In genomic region chr6:135411339-135411738, GRCh38 we compare ENCODE assay signal across 13 cellular contexts.
A peak's percentile ranks its signal among the peaks of the same experiment; 100 is the strongest.
DNase-seq lines count a peak whose midpoint lies in the region; ATAC-seq, FAIRE-seq and TF ChIP-seq lines count a peak whose summit lies in the region.
"Had no signal": no experiment of that assay in that cellular context is flagged by ENCODE, and none has a peak within 500 bp of the region (broad histone marks: within the 10 kb centered on the region; RNA-seq: fewer than 3 reads in every experiment).

No MANE protein-coding gene starts in this region.

- no peak overlapping the region for H3K18ac ChIP-seq in mesenchymal stem cell (ENCODE audit: low read depth in 1 of 2, low read length in 2 of 2)

- CTCF ChIA-PET in GM12878 (lab: Yijun Ruan, JAX) = interaction anchor here (1.1 to 1.7 kb wide), 2 partner anchors 12 to 86 kb away, joined by 5 to 6 read pairs; no protein-coding TSS in a partner anchor

- no peak overlapping the region for H3K4me3 ChIP-seq in DND-41 (ENCODE audit: low read depth in 1 of 2, low read length in 2 of 2)
- H3K4me3 ChIP-seq in KMS-11 (IDR thresholded peaks at IDR 0.05; ENCODE audit: insufficient read depth, low read depth, low read length) = no peak overlapping the region
- H3K4me3 ChIP-seq in GM12878 = no peak overlapping the region
- no peak overlapping the region for H3K4me3 ChIP-seq in mesenchymal stem cell (ENCODE audit: insufficient read depth in 1 of 2, low read depth in 1 of 2, low read length in 2 of 2)
- H3K4me3 ChIP-seq: lung, right atrium auricular region, tibial nerve had no signal

- POLR2A ChIA-PET in GM12878 (lab: Charles Lee) = no interaction called here

- H3K27ac ChIP-seq in DND-41 (ENCODE audit: low read length) (no peak overlapping the region), KMS-11 (no peak overlapping the region), GM12878 (ENCODE audit: control insufficient read depth, insufficient read depth) (no peak overlapping the region), mesenchymal stem cell (ENCODE audit: low read length, poor library complexity, severe bottlenecking) (no peak overlapping the region)
- H3K27ac ChIP-seq: right atrium auricular region, tibial nerve had no signal

- no TSS peak for BruUV-seq in GM12878 (replicated peaks; lab: Mats Ljungman, UMichigan)

- peaks cover 25% of the 10 kb centered on the region for H3K36me3 Mint-ChIP-seq in activated naive CD8-positive, alpha-beta T cell treated with anti-CD3 and anti-CD28 coated beads, Interleukin-2, amount 50 U/mL, for 24 hours (ENCODE audit: low read depth)
- H3K36me3 Mint-ChIP-seq in activated CD4-positive, alpha-beta T cell treated with anti-CD3 and anti-CD28 coated beads, Interleukin-2, amount 10 ng/mL, durations not matched to agents 24 days and 14 days (ENCODE audit: low read depth) = peaks cover 47% of the 10 kb centered on the region

- no peaks in the 10 kb centered on the region for H3K27me3 Mint-ChIP-seq in activated naive CD8-positive, alpha-beta T cell treated with anti-CD3 and anti-CD28 coated beads, Interleukin-2, amount 50 U/mL, for 24 hours
- H3K27me3 Mint-ChIP-seq in activated CD4-positive, alpha-beta T cell treated with anti-CD3 and anti-CD28 coated beads, Interleukin-2, amount 10 ng/mL, durations not matched to agents 24 days and 14 days = no peaks in the 10 kb centered on the region

- H2BK12ac ChIP-seq in mesenchymal stem cell (ENCODE audit: low read length in 2 of 2) = no peak overlapping the region

- H3K79me1 ChIP-seq in mesenchymal stem cell (replicated peaks; ENCODE audit: low read length, poor library complexity, severe bottlenecking) = no peaks in the 10 kb centered on the region

- no peak overlapping the region for H4K91ac ChIP-seq in mesenchymal stem cell (ENCODE audit: low read length)

- H2BK15ac ChIP-seq in mesenchymal stem cell (ENCODE audit: low read depth, poor library complexity, severe bottlenecking) = no peak overlapping the region

- no peaks in the 10 kb centered on the region for H3K9me3 Mint-ChIP-seq in activated naive CD8-positive, alpha-beta T cell treated with anti-CD3 and anti-CD28 coated beads, Interleukin-2, amount 50 U/mL, for 24 hours
- H3K9me3 Mint-ChIP-seq in activated CD4-positive, alpha-beta T cell treated with anti-CD3 and anti-CD28 coated beads, Interleukin-2, amount 10 ng/mL, durations not matched to agents 24 days and 14 days = no peaks in the 10 kb centered on the region

- DNase-seq in DND-41 = no peak
- no peak for DNase-seq in GM12878 (ENCODE audit: low read depth, low spot score)
- DNase-seq in mesenchymal stem cell = peak; percentile 7
- DNase-seq in activated naive CD8-positive, alpha-beta T cell treated with anti-CD3 and anti-CD28 coated beads, Interleukin-2, amount 50 U/mL, for 24 hours = no peak
- no peak for DNase-seq in NCI-H1930 (lab: John Stamatoyannopoulos, UW)
- no peak for DNase-seq in activated CD4-positive, alpha-beta T cell treated with anti-CD3 and anti-CD28 coated beads, Interleukin-2, amount 10 ng/mL, durations not matched to agents 24 days and 14 days
- DNase-seq: GOT3, NCI-H1092 had no signal

- SMC1A ChIA-PET in GM12878 (lab: Charles Lee; ENCODE audit: uncharacterized antibody, unreplicated experiment) = interaction anchor here (1.4 to 3.7 kb wide), 3 partner anchors 12 to 267 kb away, joined by 3 to 20 read pairs (median 5); no protein-coding TSS in a partner anchor

- no peak for TF ChIP-seq EP300 in GM12878 (IDR thresholded peaks at IDR 0.05; ENCODE audit: borderline replicate concordance in 1 of 2, control insufficient read depth in 1 of 2, low read depth in 2 of 2, low read length in 2 of 2)

- 100% methylated on average over 2 of the region's 2 CpGs for WGBS in GM12878 (ENCODE audit: insufficient coverage, insufficient replicate concordance, low lambda C conversion rate, missing lambda C conversion rate)
- 95% methylated on average over 2 of the region's 2 CpGs for WGBS in mesenchymal stem cell

- no peak overlapping the region for H3K4ac ChIP-seq in mesenchymal stem cell (ENCODE audit: low read depth in 1 of 2, low read length in 2 of 2)

- no peak overlapping the region for H2BK120ac ChIP-seq in mesenchymal stem cell (ENCODE audit: low read depth, low read length)

- no peaks in the 10 kb centered on the region for H3K9me3 ChIP-seq in DND-41 (ENCODE audit: insufficient read depth, low read length, severe bottlenecking)
- H3K9me3 ChIP-seq in GM12878 (replicated peaks; ENCODE audit: control insufficient read depth, insufficient read depth, low read length) = no peaks in the 10 kb centered on the region
- no peaks in the 10 kb centered on the region for H3K9me3 ChIP-seq in mesenchymal stem cell (ENCODE audit: control insufficient read depth, low read length)
- H3K9me3 ChIP-seq: right atrium auricular region, tibial nerve had no signal

- no peak for TF ChIP-seq POLR2A in GM12878 (IDR thresholded peaks at IDR 0.05; ENCODE audit: low read depth, low read length)

- no peaks in the 10 kb centered on the region for H3K27me3 ChIP-seq in DND-41 (ENCODE audit: insufficient read depth, low read length, poor library complexity)
- H3K27me3 ChIP-seq in KMS-11 (ENCODE audit: insufficient read depth, low read depth) = no peaks in the 10 kb centered on the region
- H3K27me3 ChIP-seq in GM12878 (replicated peaks in 1 of 2; ENCODE audit: control insufficient read depth in 2 of 2, insufficient read depth in 2 of 2, low read length in 1 of 2) = no peaks in the 10 kb centered on the region
- H3K27me3 ChIP-seq in mesenchymal stem cell (ENCODE audit: control insufficient read depth in 1 of 2, insufficient read depth in 1 of 2, low read length in 2 of 2) = no peaks in the 10 kb centered on the region
- H3K27me3 ChIP-seq: right atrium auricular region, tibial nerve had no signal

- H2AK5ac ChIP-seq in mesenchymal stem cell (ENCODE audit: low read length, severe bottlenecking) = no peak overlapping the region

- peak; percentile 34; the same call in 1 of the 2 replicates for TF ChIP-seq RAD21 in GM12878 (IDR thresholded peaks at IDR 0.05; ENCODE audit: insufficient read depth, low read depth, low read length)

- peaks cover 5% of the 10 kb centered on the region; the same call in 1 of the 2 replicates for H3K4me1 ChIP-seq in DND-41 (ENCODE audit: insufficient read depth, low read length)
- peaks cover 14% of the 10 kb centered on the region for H3K4me1 ChIP-seq in KMS-11 (ENCODE audit: low read depth, poor library complexity, severe bottlenecking)
- H3K4me1 ChIP-seq in GM12878 (ENCODE audit: control insufficient read depth, insufficient read depth, low read length) = no peaks in the 10 kb centered on the region
- H3K4me1 ChIP-seq in mesenchymal stem cell (ENCODE audit: control insufficient read depth, insufficient read depth, low read depth, low read length) = no peaks in the 10 kb centered on the region
- H3K4me1 ChIP-seq: right atrium auricular region, tibial nerve had no signal

- H3K9ac ChIP-seq in DND-41 (ENCODE audit: low read depth, low read length) (no peak overlapping the region), KMS-11 (no peak overlapping the region), GM12878 (ENCODE audit: control insufficient read depth, insufficient read depth, low read length) (no peak overlapping the region), mesenchymal stem cell (ENCODE audit: low read length) (no peak overlapping the region)

- H3K14ac ChIP-seq in mesenchymal stem cell (ENCODE audit: low read length in 2 of 2) = no peak overlapping the region

- H3K79me2 ChIP-seq in DND-41 (ENCODE audit: insufficient read depth, low read length) = no peaks in the 10 kb centered on the region
- no peaks in the 10 kb centered on the region for H3K79me2 ChIP-seq in KMS-11 (ENCODE audit: insufficient read depth, low read depth)
- H3K79me2 ChIP-seq in GM12878 (ENCODE audit: control insufficient read depth, insufficient read depth, low read length) = no peaks in the 10 kb centered on the region

- H3K4me3 Mint-ChIP-seq in activated naive CD8-positive, alpha-beta T cell treated with anti-CD3 and anti-CD28 coated beads, Interleukin-2, amount 50 U/mL, for 24 hours = no peak overlapping the region
- H3K4me3 Mint-ChIP-seq in activated CD4-positive, alpha-beta T cell treated with anti-CD3 and anti-CD28 coated beads, Interleukin-2, amount 10 ng/mL, durations not matched to agents 24 days and 14 days = no peak overlapping the region

- in situ Hi-C loops in GM12878 (cut with MboI) = loop anchor here (25.0 kb wide), 1 partner anchor 174 kb away; no protein-coding TSS in a partner anchor

- H2BK5ac ChIP-seq in mesenchymal stem cell (ENCODE audit: low read depth, low read length, poor library complexity, severe bottlenecking) = no peak overlapping the region

- H4K8ac ChIP-seq in mesenchymal stem cell (ENCODE audit: low read length) = no peak overlapping the region

- no peak overlapping the region for H3K23ac ChIP-seq in mesenchymal stem cell (ENCODE audit: low read length in 2 of 2)

- H4K20me1 ChIP-seq in DND-41 (ENCODE audit: insufficient read depth, low read length) (no peaks in the 10 kb centered on the region), KMS-11 (ENCODE audit: insufficient read depth) (no peaks in the 10 kb centered on the region), GM12878 (ENCODE audit: control insufficient read depth, insufficient read depth) (no peaks in the 10 kb centered on the region)

- no peak overlapping the region for H3K4me2 ChIP-seq in DND-41 (ENCODE audit: insufficient read depth, low read length)
- no peak overlapping the region for H3K4me2 ChIP-seq in KMS-11
- no peak overlapping the region for H3K4me2 ChIP-seq in GM12878 (ENCODE audit: control insufficient read depth, insufficient read depth)
- no peak overlapping the region for H3K4me2 ChIP-seq in mesenchymal stem cell (ENCODE audit: low read length, poor library complexity, severe bottlenecking)

- ATAC-seq in DND-41 (ENCODE audit: insufficient read depth, low read depth) (no peak), GM12878 (no peak), GM21737 (IDR thresholded peaks at IDR 0.05; ENCODE audit: unreplicated experiment) (no peak)
- no peak for ATAC-seq in activated naive CD8-positive, alpha-beta T cell treated with anti-CD3 and anti-CD28 coated beads, Interleukin-2, amount 50 U/mL, for 24 hours

- no peak overlapping the region for H2AFZ ChIP-seq in DND-41 (ENCODE audit: low read depth, low read length)
- no peak overlapping the region for H2AFZ ChIP-seq in KMS-11 (ENCODE audit: low read depth)
- H2AFZ ChIP-seq in GM12878 (ENCODE audit: control insufficient read depth, low read depth, low read length) = no peak overlapping the region
- no peak overlapping the region for H2AFZ ChIP-seq in mesenchymal stem cell (ENCODE audit: low read depth, low read length)

- H3K36me3 ChIP-seq in DND-41 (ENCODE audit: insufficient read depth, low read length) (peaks cover 4% of the 10 kb centered on the region; the same call in 1 of the 2 replicates), KMS-11 (ENCODE audit: insufficient read depth) (no peaks in the 10 kb centered on the region; the same call in 1 of the 2 replicates), GM12878 (ENCODE audit: control insufficient read depth in 2 of 2, insufficient read depth in 2 of 2, low read length in 1 of 2) (no peaks in the 10 kb centered on the region), mesenchymal stem cell (ENCODE audit: control insufficient read depth in 1 of 2, insufficient read depth in 2 of 2, low read depth in 1 of 2, low read length in 2 of 2) (peaks cover 3 to 41% of the 10 kb centered on the region in 2 experiments)

- intact Hi-C loops in GM12878 (cut with micrococcal nuclease; ENCODE audit: unreplicated experiment) = no loop called here
- intact Hi-C loops in activated CD4-positive, alpha-beta T cell treated with anti-CD3 and anti-CD28 coated beads, Interleukin-2, amount 10 ng/mL, durations not matched to agents 24 days and 14 days (cut with micrococcal nuclease) = no loop called here

- RAD21 ChIA-PET in GM12878 (lab: Charles Lee; ENCODE audit: unreplicated experiment) = no interaction called here

- H3K27ac Mint-ChIP-seq in activated naive CD8-positive, alpha-beta T cell treated with anti-CD3 and anti-CD28 coated beads, Interleukin-2, amount 50 U/mL, for 24 hours = no peak overlapping the region
- no peak overlapping the region for H3K27ac Mint-ChIP-seq in activated CD4-positive, alpha-beta T cell treated with anti-CD3 and anti-CD28 coated beads, Interleukin-2, amount 10 ng/mL, durations not matched to agents 24 days and 14 days

- no peaks in the 10 kb centered on the region for H3K4me1 Mint-ChIP-seq in activated naive CD8-positive, alpha-beta T cell treated with anti-CD3 and anti-CD28 coated beads, Interleukin-2, amount 50 U/mL, for 24 hours
- peaks cover 4% of the 10 kb centered on the region for H3K4me1 Mint-ChIP-seq in activated CD4-positive, alpha-beta T cell treated with anti-CD3 and anti-CD28 coated beads, Interleukin-2, amount 10 ng/mL, durations not matched to agents 24 days and 14 days

- no peak for FAIRE-seq in GM12878 (lab: Jason Lieb, UNC)

- TF ChIP-seq CTCF in DND-41 (IDR thresholded peaks at IDR 0.05; ENCODE audit: borderline replicate concordance, extremely low read depth, low read length, poor library complexity, severe bottlenecking) = peak; percentile 41
- TF ChIP-seq CTCF in KMS-11 (conservative IDR thresholded peaks at IDR 0.05; ENCODE audit: low read depth, low read length) = peak; percentile 54; the same call in 1 of the 2 replicates
- peak; percentile 20 to 36 (median 24); a peak in 4 of 6 replicates for TF ChIP-seq CTCF in GM12878 (IDR thresholded peaks at IDR 0.05 in 2 of 3, conservative IDR thresholded peaks at IDR 0.05 in 1 of 3; ENCODE audit: control insufficient read depth in 2 of 3, extremely low read depth in 1 of 3, insufficient read depth in 1 of 3, low read depth in 3 of 3, low read length in 3 of 3)
